15 cellular contexts compared by ENCODE assay signal in genomic region chr2:62856228-62857040, GRCh38.
"Had no signal": no experiment of that assay in that cellular context is flagged by ENCODE, and none has a peak within 500 bp of the region (broad histone marks: within the 10 kb centered on the region; RNA-seq: fewer than 3 reads in every experiment).

No MANE protein-coding gene starts in this region.

- H3K9me3 ChIP-seq: pancreas, testis had no signal

- ATAC-seq: activated CD8-positive, alpha-beta T cell treated with anti-CD3 and anti-CD28 coated beads for 36 hours; activated T-cell treated with anti-CD3 and anti-CD28 coated beads, Interleukin-2, amount 50 U/mL, for 72 hours; foreskin keratinocyte; pancreas; stimulated activated naive CD8-positive, alpha-beta T cell treated with anti-CD3 and anti-CD28 coated beads, Interleukin-15, amount 100 ng/mL, for 72 hours had no signal

- H3K36me3 ChIP-seq: neural progenitor cell, pancreas had no signal

- H3K4me3 ChIP-seq: esophagus squamous epithelium, neural progenitor cell, pancreas, testis had no signal

- H3K27ac Mint-ChIP-seq: activated CD8-positive, alpha-beta T cell treated with anti-CD3 and anti-CD28 coated beads for 36 hours; activated T-cell treated with anti-CD3 and anti-CD28 coated beads, Interleukin-2, amount 50 U/mL, for 72 hours; mesothelial cell of epicardium; neural progenitor cell; stimulated activated naive CD8-positive, alpha-beta T cell treated with anti-CD3 and anti-CD28 coated beads, Interleukin-15, amount 100 ng/mL, for 72 hours had no signal

- H3K27ac ChIP-seq: esophagus squamous epithelium, foreskin keratinocyte, neural progenitor cell, pancreas, testis had no signal

- DNase-seq: activated CD4-positive, alpha-beta T cell treated with anti-CD3 and anti-CD28 coated beads for 4 hours; activated CD8-positive, alpha-beta memory T cell treated with anti-CD3 and anti-CD28 coated beads, Interleukin-2, amount 50 U/mL, for 4 hours; activated CD8-positive, alpha-beta T cell treated with anti-CD3 and anti-CD28 coated beads for 36 hours; activated gamma-delta T cell treated with Interleukin-2 at 50 U/mL for 16 hours; activated T-cell treated with anti-CD3 and anti-CD28 coated beads, Interleukin-2, amount 50 U/mL, for 72 hours; esophagus squamous epithelium; foreskin keratinocyte; pancreas; stimulated activated CD4-positive, alpha-beta T cell treated with anti-CD3 and anti-CD28 coated beads, Interleukin-15, amount 100 ng/mL, for 24 hours; stimulated activated CD4-positive, alpha-beta T cell treated with anti-CD3 and anti-CD28 coated beads, Interleukin-4, amount 100 ng/mL, for 24 hours; stimulated activated naive CD8-positive, alpha-beta T cell treated with anti-CD3 and anti-CD28 coated beads, Interleukin-15, amount 100 ng/mL, for 72 hours; T1000; testis had no signal

- H3K9ac ChIP-seq: neural progenitor cell had no signal

- H3K9me3 Mint-ChIP-seq: activated CD8-positive, alpha-beta T cell treated with anti-CD3 and anti-CD28 coated beads for 36 hours; activated T-cell treated with anti-CD3 and anti-CD28 coated beads, Interleukin-2, amount 50 U/mL, for 72 hours had no signal

- H3K4me3 Mint-ChIP-seq: activated CD8-positive, alpha-beta T cell treated with anti-CD3 and anti-CD28 coated beads for 36 hours; activated T-cell treated with anti-CD3 and anti-CD28 coated beads, Interleukin-2, amount 50 U/mL, for 72 hours; mesothelial cell of epicardium; neural progenitor cell; stimulated activated naive CD8-positive, alpha-beta T cell treated with anti-CD3 and anti-CD28 coated beads, Interleukin-15, amount 100 ng/mL, for 72 hours had no signal

- H3K27me3 Mint-ChIP-seq: activated CD8-positive, alpha-beta T cell treated with anti-CD3 and anti-CD28 coated beads for 36 hours; stimulated activated naive CD8-positive, alpha-beta T cell treated with anti-CD3 and anti-CD28 coated beads, Interleukin-15, amount 100 ng/mL, for 72 hours had no signal

- H3K4me1 Mint-ChIP-seq: mesothelial cell of epicardium; neural progenitor cell; stimulated activated naive CD8-positive, alpha-beta T cell treated with anti-CD3 and anti-CD28 coated beads, Interleukin-15, amount 100 ng/mL, for 72 hours had no signal
